In genomic region chr13:29993716-29994488, GRCh38 we compare ENCODE assay signal across 1 cellular context.
TF ChIP-seq lines count a peak whose summit lies in the region.

No MANE protein-coding gene starts in this region.

TF ChIP-seq in GM23338, 12 proteins besides CTCF, POLR2A, EP300 and RAD21 (continued from another document):
- TF ChIP-seq REST (IDR thresholded peaks at IDR 0.05; ENCODE audit: unreplicated experiment) (no peak), STAT1 (IDR thresholded peaks at IDR 0.05; ENCODE audit: unreplicated experiment) (no peak), NANOG (IDR thresholded peaks at IDR 0.05; ENCODE audit: borderline replicate concordance) (no peak)
